In the genomic region with DNA sequence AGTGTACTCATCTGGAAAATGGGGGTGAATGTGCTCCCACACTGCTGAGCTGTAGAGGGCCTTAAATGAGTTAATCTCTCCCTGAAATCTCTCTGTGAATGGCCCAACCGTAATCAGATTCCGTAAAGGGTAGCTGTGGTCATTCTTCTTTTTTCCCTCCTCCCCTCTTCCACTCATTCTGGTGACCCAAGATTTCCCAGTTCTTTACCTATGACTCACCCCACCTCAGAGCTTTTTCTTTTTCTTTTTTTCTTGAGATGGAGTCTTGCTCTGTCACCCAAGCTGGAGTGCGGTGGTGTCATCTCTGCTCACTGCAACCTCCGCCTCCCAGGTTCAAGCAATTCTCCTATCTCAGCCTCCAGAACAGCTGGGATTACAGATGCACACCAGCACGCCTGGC, we compare ENCODE assay signal across 27 cellular contexts. TPM values are rescaled to one million over a fixed set of nuclear protein-coding genes. Genes with fewer than 3 reads are reported as not detected.
"Had no signal": no experiment of that assay in that cellular context is flagged by ENCODE, and none has a peak within 500 bp of the region (broad histone marks: within the 10 kb centered on the region; RNA-seq: fewer than 3 reads in every experiment).

No MANE protein-coding gene starts in this region.

- H3K4me3 Mint-ChIP-seq: activated CD4-positive, alpha-beta T cell treated with anti-CD3 and anti-CD28 coated beads, Interleukin-2, amount 10 ng/mL, durations not matched to agents 7 days and 5 days; activated CD8-positive, alpha-beta T cell treated with anti-CD3 and anti-CD28 coated beads, Interleukin-2, amount 10 ng/mL, durations not matched to agents 7 days and 5 days; activated T-helper 17 cell treated with anti-CD3 and anti-CD28 coated beads, Interleukin-2, amount 50 U/mL, for 72 hours; memory B cell; nephron; stimulated activated effector memory CD8-positive, alpha-beta T cell treated with anti-CD3 and anti-CD28 coated beads, Interleukin-12 subunit alpha, Interleukin-12 subunit beta, amount 100 ng/mL, for 72 hours; stimulated activated naive CD8-positive, alpha-beta T cell treated with anti-CD3 and anti-CD28 coated beads, Interleukin-15, amount 100 ng/mL, for 72 hours; T-helper 2 cell treated with Interferon-gamma antibody and Interleukin-4, amounts not matched to agents 5 μg/mL and 100 μg/mL, for 36 hours had no signal

- DNase-seq: activated CD4-positive, alpha-beta T cell treated with anti-CD3 and anti-CD28 coated beads, Interleukin-2, amount 10 ng/mL, durations not matched to agents 7 days and 5 days; activated CD8-positive, alpha-beta T cell treated with anti-CD3 and anti-CD28 coated beads, Interleukin-2, amount 10 ng/mL, durations not matched to agents 7 days and 5 days; activated T-cell treated with anti-CD3 and anti-CD28 coated beads, Interleukin-2, amount 50 U/mL, for 1 hour; adrenal gland; esophagus squamous epithelium; gastrocnemius medialis; hippocampal formation; left cardiac atrium; right lobe of liver; stimulated activated CD4-positive, alpha-beta T cell treated with anti-CD3 and anti-CD28 coated beads, Interleukin-1b, Interleukin-23, amount 100 ng/mL, for 48 hours; stimulated activated naive CD8-positive, alpha-beta T cell treated with anti-CD3 and anti-CD28 coated beads, Interleukin-15, amount 100 ng/mL, for 72 hours; tibial artery; uterus had no signal

- H3K36me3 ChIP-seq: adrenal gland, esophagus squamous epithelium, gastrocnemius medialis, right lobe of liver, tibial artery, uterus had no signal

- H3K9me3 ChIP-seq: adrenal gland, esophagus squamous epithelium, gastrocnemius medialis, right lobe of liver, tibial artery, uterus had no signal

- H3K4me3 ChIP-seq: adrenal gland, coronary artery, esophagus squamous epithelium, gastrocnemius medialis, right lobe of liver, skin epidermis, tibial artery, uterus had no signal

- H3K27ac ChIP-seq: adrenal gland, coronary artery, esophagus squamous epithelium, gastrocnemius medialis, right lobe of liver, skin epidermis, tibial artery, uterus, VCaP had no signal

- H3K27ac Mint-ChIP-seq: activated CD4-positive, alpha-beta T cell treated with anti-CD3 and anti-CD28 coated beads, Interleukin-2, amount 10 ng/mL, durations not matched to agents 7 days and 5 days; activated CD8-positive, alpha-beta T cell treated with anti-CD3 and anti-CD28 coated beads, Interleukin-2, amount 10 ng/mL, durations not matched to agents 7 days and 5 days; activated naive CD4-positive, alpha-beta T cell treated with anti-CD3 and anti-CD28 coated beads, Interleukin-2, amount 50 U/mL, for 72 hours; activated T-helper 17 cell treated with anti-CD3 and anti-CD28 coated beads, Interleukin-2, amount 50 U/mL, for 72 hours; memory B cell; nephron; stimulated activated effector memory CD8-positive, alpha-beta T cell treated with anti-CD3 and anti-CD28 coated beads, Interleukin-12 subunit alpha, Interleukin-12 subunit beta, amount 100 ng/mL, for 72 hours; T-helper 2 cell treated with Interferon-gamma antibody and Interleukin-4, amounts not matched to agents 5 μg/mL and 100 μg/mL, for 36 hours had no signal

- H3K36me3 Mint-ChIP-seq: activated naive CD4-positive, alpha-beta T cell treated with anti-CD3 and anti-CD28 coated beads, Interleukin-2, amount 50 U/mL, for 72 hours; stimulated activated effector memory CD8-positive, alpha-beta T cell treated with anti-CD3 and anti-CD28 coated beads, Interleukin-12 subunit alpha, Interleukin-12 subunit beta, amount 100 ng/mL, for 72 hours had no signal

- H3K27me3 ChIP-seq: gastrocnemius medialis, right lobe of liver, uterus had no signal

- ATAC-seq: activated CD4-positive, CD25-positive, alpha-beta regulatory T cell treated with anti-CD3 and anti-CD28 coated beads, Interleukin-2, amount 50 U/mL, for 24 hours; activated CD8-positive, alpha-beta T cell treated with anti-CD3 and anti-CD28 coated beads, Interleukin-2, amount 10 ng/mL, durations not matched to agents 7 days and 5 days; activated naive CD4-positive, alpha-beta T cell treated with anti-CD3 and anti-CD28 coated beads, Interleukin-2, amount 50 U/mL, for 72 hours; activated T-helper 17 cell treated with anti-CD3 and anti-CD28 coated beads, Interleukin-2, amount 50 U/mL, for 72 hours; gastrocnemius medialis; left cardiac atrium; right lobe of liver; stimulated activated effector memory CD8-positive, alpha-beta T cell treated with anti-CD3 and anti-CD28 coated beads, Interleukin-12 subunit alpha, Interleukin-12 subunit beta, amount 100 ng/mL, for 72 hours; stimulated activated naive CD8-positive, alpha-beta T cell treated with anti-CD3 and anti-CD28 coated beads, Interleukin-15, amount 100 ng/mL, for 72 hours had no signal

- H3K4me1 Mint-ChIP-seq: activated CD4-positive, alpha-beta T cell treated with anti-CD3 and anti-CD28 coated beads, Interleukin-2, amount 10 ng/mL, durations not matched to agents 7 days and 5 days; activated T-helper 17 cell treated with anti-CD3 and anti-CD28 coated beads, Interleukin-2, amount 50 U/mL, for 72 hours; memory B cell; nephron; stimulated activated effector memory CD8-positive, alpha-beta T cell treated with anti-CD3 and anti-CD28 coated beads, Interleukin-12 subunit alpha, Interleukin-12 subunit beta, amount 100 ng/mL, for 72 hours; stimulated activated naive CD8-positive, alpha-beta T cell treated with anti-CD3 and anti-CD28 coated beads, Interleukin-15, amount 100 ng/mL, for 72 hours had no signal

- H3K27me3 Mint-ChIP-seq: activated CD4-positive, alpha-beta T cell treated with anti-CD3 and anti-CD28 coated beads, Interleukin-2, amount 10 ng/mL, durations not matched to agents 7 days and 5 days had no signal

- H3K4me1 ChIP-seq: adrenal gland, esophagus squamous epithelium, gastrocnemius medialis, right lobe of liver, tibial artery, uterus had no signal

- H3K9me3 Mint-ChIP-seq: activated CD4-positive, alpha-beta T cell treated with anti-CD3 and anti-CD28 coated beads, Interleukin-2, amount 10 ng/mL, durations not matched to agents 7 days and 5 days; activated naive CD4-positive, alpha-beta T cell treated with anti-CD3 and anti-CD28 coated beads, Interleukin-2, amount 50 U/mL, for 72 hours; activated T-helper 17 cell treated with anti-CD3 and anti-CD28 coated beads, Interleukin-2, amount 50 U/mL, for 72 hours; nephron; stimulated activated effector memory CD8-positive, alpha-beta T cell treated with anti-CD3 and anti-CD28 coated beads, Interleukin-12 subunit alpha, Interleukin-12 subunit beta, amount 100 ng/mL, for 72 hours; stimulated activated naive CD8-positive, alpha-beta T cell treated with anti-CD3 and anti-CD28 coated beads, Interleukin-15, amount 100 ng/mL, for 72 hours; T-helper 2 cell treated with Interferon-gamma antibody and Interleukin-4, amounts not matched to agents 5 μg/mL and 100 μg/mL, for 36 hours had no signal

RNA-seq across cellular contexts. Expression of a gene that starts 33.3 kb away (rescaled TPM):
- total RNA-seq: activated CD4-positive, alpha-beta T cell treated with anti-CD3 and anti-CD28 coated beads, Interleukin-2, amount 10 ng/mL, durations not matched to agents 7 days and 5 days; gastrocnemius medialis; myocyte had no signal

RNA-seq across cellular contexts. Expression of a gene that starts 43.3 kb away (rescaled TPM):
- total RNA-seq: activated CD4-positive, alpha-beta T cell treated with anti-CD3 and anti-CD28 coated beads, Interleukin-2, amount 10 ng/mL, durations not matched to agents 7 days and 5 days; activated CD8-positive, alpha-beta T cell treated with anti-CD3 and anti-CD28 coated beads, Interleukin-2, amount 10 ng/mL, durations not matched to agents 7 days and 5 days; activated naive CD4-positive, alpha-beta T cell treated with anti-CD3 and anti-CD28 coated beads, Interleukin-2, amount 50 U/mL, for 72 hours; activated T-helper 17 cell treated with anti-CD3 and anti-CD28 coated beads, Interleukin-2, amount 50 U/mL, for 72 hours; adrenal gland; bronchial epithelial cell; esophagus squamous epithelium; gastrocnemius medialis; left cardiac atrium; lower leg skin; mononuclear cell; myocyte; right lobe of liver; uterus had no signal
- polyA plus RNA-seq: adrenal gland had no signal
